ENCODE assay signal across 12 cellular contexts in the genomic region with DNA sequence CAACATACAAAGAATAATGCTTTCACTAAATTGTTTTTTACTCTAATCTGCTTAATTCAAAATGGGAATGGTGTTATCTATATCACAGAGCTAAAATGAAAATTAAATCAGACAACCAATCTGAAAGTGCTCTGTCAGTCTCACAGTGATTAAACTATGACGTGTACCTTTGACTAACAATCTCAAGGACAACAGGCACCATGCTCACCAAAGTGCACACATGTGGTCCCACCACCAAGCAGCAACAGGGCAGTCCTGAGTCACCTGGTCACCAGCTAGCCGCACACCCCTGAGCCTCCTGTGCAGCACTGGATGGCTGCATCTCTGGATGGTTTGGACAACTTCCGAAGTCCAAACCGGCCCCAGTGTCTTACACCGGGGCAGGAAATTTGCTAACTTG. TPM values are rescaled to one million over a fixed set of nuclear protein-coding genes. Genes with fewer than 3 reads are reported as not detected.
A peak's percentile ranks its signal among the peaks of the same experiment; 100 is the strongest.
DNase-seq lines count a peak whose midpoint lies in the region; ATAC-seq, FAIRE-seq and TF ChIP-seq lines count a peak whose summit lies in the region.
"Had no signal": no experiment of that assay in that cellular context is flagged by ENCODE, and none has a peak within 500 bp of the region (broad histone marks: within the 10 kb centered on the region; RNA-seq: fewer than 3 reads in every experiment).

No MANE protein-coding gene starts in this region.

- no peak for FAIRE-seq in GM12892 (lab: Jason Lieb, UNC)

- H3K27me3 ChIP-seq in CD8-positive, alpha-beta T cell (ENCODE audit: insufficient read depth, low read length), result no peaks in the 10 kb centered on the region

- no peaks in the 10 kb centered on the region for H3K9me3 ChIP-seq in CD8-positive, alpha-beta T cell (ENCODE audit: low read length)

- no peaks in the 10 kb centered on the region for H3K4me1 ChIP-seq in CD8-positive, alpha-beta T cell (ENCODE audit: insufficient read depth, low read length)

- no peak for TF ChIP-seq POLR2A in GM12892 (IDR thresholded peaks at IDR 0.05; ENCODE audit: low read depth, low read length)

- peaks cover 59% of the 10 kb centered on the region for H3K36me3 Mint-ChIP-seq in CD8-positive, alpha-beta T cell
- H3K36me3 Mint-ChIP-seq in neural crest cell (ENCODE audit: low read depth), result peaks cover 15% of the 10 kb centered on the region

- H3K4me3 ChIP-seq in CD8-positive, alpha-beta T cell (ENCODE audit: low read depth, low read length), result no peak overlapping the region

- CTCF ChIA-PET in CD8-positive, alpha-beta T cell (lab: Charles Lee), result no interaction called here

- no peaks in the 10 kb centered on the region for H3K9me3 Mint-ChIP-seq in CD8-positive, alpha-beta T cell
- H3K9me3 Mint-ChIP-seq in neural crest cell, result no peaks in the 10 kb centered on the region

- peaks cover 30% of the 10 kb centered on the region for H3K4me1 Mint-ChIP-seq in CD8-positive, alpha-beta T cell (ENCODE audit: low read depth)
- H3K4me1 Mint-ChIP-seq in neural crest cell, result peaks cover 32% of the 10 kb centered on the region

- peak overlapping the region; percentile 41 for H3K27ac Mint-ChIP-seq in CD8-positive, alpha-beta T cell
- H3K27ac Mint-ChIP-seq in neural crest cell (ENCODE audit: unreplicated experiment), result peak overlapping the region; percentile 94

- TF ChIP-seq CTCF in CD8-positive, alpha-beta T cell (IDR thresholded peaks at IDR 0.05), result no peak
- no peak for TF ChIP-seq CTCF in neural crest cell (conservative IDR thresholded peaks at IDR 0.05)

- no peak for ATAC-seq in CD8-positive, alpha-beta T cell

- POLR2A ChIA-PET in CD8-positive, alpha-beta T cell (lab: Charles Lee), result no interaction called here

- H3K4me3 Mint-ChIP-seq in CD8-positive, alpha-beta T cell, result no peak overlapping the region
- H3K4me3 Mint-ChIP-seq in neural crest cell, result peak overlapping the region; percentile 12

- intact Hi-C loops in CD8-positive, alpha-beta T cell (cut with DNase I, micrococcal nuclease), result no loop called here

- peaks cover 20% of the 10 kb centered on the region for H3K36me3 ChIP-seq in CD8-positive, alpha-beta T cell (ENCODE audit: insufficient read depth, low read length)

- H3K27me3 Mint-ChIP-seq in CD8-positive, alpha-beta T cell (ENCODE audit: low read depth), result no peaks in the 10 kb centered on the region
- H3K27me3 Mint-ChIP-seq in neural crest cell (ENCODE audit: low read depth), result no peaks in the 10 kb centered on the region

- no peak for DNase-seq in CD8-positive, alpha-beta T cell
- DNase-seq in NAMALWA (ENCODE audit: low spot score), result peak; percentile 56
- no peak for DNase-seq in neural crest cell (ENCODE audit: low read depth, low spot score)
- no peak for DNase-seq in T-helper 2 cell
- DNase-seq in effector CD8-positive, alpha-beta T cell (lab: John Stamatoyannopoulos, UW), result no peak
- DNase-seq in dedifferentiated amniotic fluid mesenchymal stem cell (ENCODE audit: extremely low spot score), result no peak
- no peak for DNase-seq in GM12892 (ENCODE audit: insufficient read length)
- DNase-seq: activated CD4-positive, CD25-positive, alpha-beta regulatory T cell treated with anti-CD3 and anti-CD28 coated beads, Interleukin-2, amount 50 U/mL, for 72 hours; DMS153; NCI-H2081 treated with DMSO at 0.1 percent for 48 hours; right cardiac atrium had no signal

- no peak overlapping the region for H3K27ac ChIP-seq in CD8-positive, alpha-beta T cell (ENCODE audit: low read depth, low read length)
- H3K27ac ChIP-seq in cingulate gyrus (ENCODE audit: low read depth, low read length), result peak overlapping the region; percentile 39

RNA-seq across cellular contexts. Expression of a gene that starts 54.5 kb away (rescaled TPM):
- 10 to 100 TPM; 15.4 to 16.7 TPM for total RNA-seq in CD8-positive, alpha-beta T cell
- 88.4 and 91.9 TPM in 2 replicates for total RNA-seq in neural crest cell
- polyA plus RNA-seq in GM12892 (2012; ENCODE audit: missing spikeins), result 31.4 TPM

RNA-seq across cellular contexts. Expression of a gene that starts 58.1 kb away (rescaled TPM):
- 100 to 1,000 TPM; 145 to 147 TPM for total RNA-seq in CD8-positive, alpha-beta T cell
- total RNA-seq in neural crest cell, result 470 and 474 TPM in 2 replicates
- polyA plus RNA-seq in GM12892 (2012; ENCODE audit: missing spikeins), result 164 TPM
